ENCODE assay signal across 16 cellular contexts in genomic region chr6:4780360-4780812, GRCh38. TPM values are rescaled to one million over a fixed set of nuclear protein-coding genes. Genes with fewer than 3 reads are reported as not detected.
DNase-seq lines count a peak whose midpoint lies in the region; ATAC-seq and TF ChIP-seq lines count a peak whose summit lies in the region.
"Had no signal": no experiment of that assay in that cellular context is flagged by ENCODE, and none has a peak within 500 bp of the region (broad histone marks: within the 10 kb centered on the region; RNA-seq: fewer than 3 reads in every experiment).

No MANE protein-coding gene starts in this region.

- H3K4me1 ChIP-seq in Panc1 (ENCODE audit: control insufficient read depth, insufficient read depth, low read length): peaks cover 32% of the 10 kb centered on the region

- in situ Hi-C loops in Panc1 (cut with HindIII; ENCODE audit: low pct_unique_long_range_greater_than_20kb, low sequenced_read_pairs): no loop called here

- peaks cover 65% of the 10 kb centered on the region for H3K4me1 Mint-ChIP-seq in activated naive CD4-positive, alpha-beta T cell treated with anti-CD3 and anti-CD28 coated beads for 36 hours (ENCODE audit: low read depth)
- peaks cover 23% of the 10 kb centered on the region for H3K4me1 Mint-ChIP-seq in type B pancreatic cell (ENCODE audit: unreplicated experiment)
- peaks cover 43% of the 10 kb centered on the region for H3K4me1 Mint-ChIP-seq in activated T-helper 1 cell treated with anti-CD3 and anti-CD28 coated beads, Interleukin-12 subunit alpha, Interleukin-12 subunit beta, Interleukin-2, Interleukin-4 antibody, amounts not matched to agents 30 ng/mL and 10 ng/mL and 1 ng/mL, durations not matched to agents 14 hours and 24 hours and 36 hours (ENCODE audit: low read depth)
- H3K4me1 Mint-ChIP-seq in stimulated activated naive CD8-positive, alpha-beta T cell treated with anti-CD3 and anti-CD28 coated beads, Interleukin-15, amount 100 ng/mL, for 72 hours: peaks cover 72% of the 10 kb centered on the region

- peaks cover 6% of the 10 kb centered on the region for H3K36me3 Mint-ChIP-seq in activated naive CD4-positive, alpha-beta T cell treated with anti-CD3 and anti-CD28 coated beads for 36 hours (ENCODE audit: low read depth)
- H3K36me3 Mint-ChIP-seq in activated naive CD4-positive, alpha-beta T cell treated with anti-CD3 and anti-CD28 coated beads, Interleukin-2, amount 50 U/mL, for 72 hours: peaks cover 8 to 33% of the 10 kb centered on the region in 2 donors
- peaks cover 29% of the 10 kb centered on the region for H3K36me3 Mint-ChIP-seq in type B pancreatic cell
- peaks cover 5% of the 10 kb centered on the region for H3K36me3 Mint-ChIP-seq in activated T-helper 1 cell treated with anti-CD3 and anti-CD28 coated beads, Interleukin-12 subunit alpha, Interleukin-12 subunit beta, Interleukin-2, Interleukin-4 antibody, amounts not matched to agents 30 ng/mL and 10 ng/mL and 1 ng/mL, durations not matched to agents 14 hours and 24 hours and 36 hours (ENCODE audit: low read depth)

- no peaks in the 10 kb centered on the region for H3K27me3 ChIP-seq in Panc1 (ENCODE audit: control insufficient read depth, insufficient read depth, low read length)
- H3K27me3 ChIP-seq: upper lobe of right lung had no signal

- CTCF ChIA-PET in activated naive CD4-positive, alpha-beta T cell treated with anti-CD3 and anti-CD28 coated beads for 36 hours (lab: Charles Lee): interaction anchor here (0.6 to 1.3 kb wide), 2 partner anchors 10 to 150 kb away, joined by 3 to 6 read pairs; no protein-coding TSS in a partner anchor
- CTCF ChIA-PET in Panc1 (lab: Charles Lee): interaction anchor here (0.7 to 0.8 kb wide), 2 partner anchors 162 to 479 kb away, joined by 3 read pairs; no protein-coding TSS in a partner anchor

- ATAC-seq in activated naive CD4-positive, alpha-beta T cell treated with anti-CD3 and anti-CD28 coated beads, Interleukin-2, amount 50 U/mL, for 72 hours: no peak
- ATAC-seq in Panc1: no peak
- ATAC-seq in stimulated activated naive CD8-positive, alpha-beta T cell treated with anti-CD3 and anti-CD28 coated beads, Interleukin-15, amount 100 ng/mL, for 72 hours: no peak
- ATAC-seq: activated CD4-positive, CD25-positive, alpha-beta regulatory T cell treated with anti-CD3 and anti-CD28 coated beads, Interleukin-2, amount 50 U/mL, for 24 hours; upper lobe of right lung had no signal

- H3K36me3 ChIP-seq in Panc1 (ENCODE audit: control insufficient read depth, insufficient read depth, low read length): no peaks in the 10 kb centered on the region; the same call in 1 of the 2 replicates
- H3K36me3 ChIP-seq: upper lobe of right lung had no signal

- no peak overlapping the region for H3K4me3 ChIP-seq in Panc1 (ENCODE audit: low read depth in 2 of 2, low read length in 2 of 2)
- H3K4me3 ChIP-seq: upper lobe of right lung had no signal

- H3K4me3 Mint-ChIP-seq in activated naive CD4-positive, alpha-beta T cell treated with anti-CD3 and anti-CD28 coated beads for 36 hours: no peak overlapping the region
- peak overlapping the region; percentile 62 for H3K4me3 Mint-ChIP-seq in type B pancreatic cell
- no peak overlapping the region for H3K4me3 Mint-ChIP-seq in activated T-helper 1 cell treated with anti-CD3 and anti-CD28 coated beads, Interleukin-12 subunit alpha, Interleukin-12 subunit beta, Interleukin-2, Interleukin-4 antibody, amounts not matched to agents 30 ng/mL and 10 ng/mL and 1 ng/mL, durations not matched to agents 14 hours and 24 hours and 36 hours
- H3K4me3 Mint-ChIP-seq in stimulated activated naive CD8-positive, alpha-beta T cell treated with anti-CD3 and anti-CD28 coated beads, Interleukin-15, amount 100 ng/mL, for 72 hours: peak overlapping the region in 1 of 2 donors; percentile 8
- H3K4me3 Mint-ChIP-seq: central memory CD8-positive, alpha-beta T cell had no signal

- H3K9me3 ChIP-seq in Panc1 (ENCODE audit: control insufficient read depth, insufficient read depth, low read depth, low read length): peaks cover 9% of the 10 kb centered on the region; the same call in 1 of the 2 replicates
- H3K9me3 ChIP-seq: upper lobe of right lung had no signal

- H3K9me3 Mint-ChIP-seq in activated naive CD4-positive, alpha-beta T cell treated with anti-CD3 and anti-CD28 coated beads for 36 hours: peaks cover 10% of the 10 kb centered on the region
- peaks cover 3 to 17% of the 10 kb centered on the region in 2 donors for H3K9me3 Mint-ChIP-seq in activated naive CD4-positive, alpha-beta T cell treated with anti-CD3 and anti-CD28 coated beads, Interleukin-2, amount 50 U/mL, for 72 hours
- peaks cover 18% of the 10 kb centered on the region for H3K9me3 Mint-ChIP-seq in type B pancreatic cell
- H3K9me3 Mint-ChIP-seq in activated T-helper 1 cell treated with anti-CD3 and anti-CD28 coated beads, Interleukin-12 subunit alpha, Interleukin-12 subunit beta, Interleukin-2, Interleukin-4 antibody, amounts not matched to agents 30 ng/mL and 10 ng/mL and 1 ng/mL, durations not matched to agents 14 hours and 24 hours and 36 hours: peaks cover 20% of the 10 kb centered on the region
- H3K9me3 Mint-ChIP-seq in stimulated activated naive CD8-positive, alpha-beta T cell treated with anti-CD3 and anti-CD28 coated beads, Interleukin-15, amount 100 ng/mL, for 72 hours: peaks cover 12 to 21% of the 10 kb centered on the region in 2 donors
- H3K9me3 Mint-ChIP-seq: central memory CD8-positive, alpha-beta T cell had no signal

- DNase-seq in activated naive CD4-positive, alpha-beta T cell treated with anti-CD3 and anti-CD28 coated beads for 36 hours: peak; percentile 12
- DNase-seq in activated naive CD4-positive, alpha-beta T cell treated with anti-CD3 and anti-CD28 coated beads, Interleukin-2, amount 50 U/mL, for 72 hours (ENCODE audit: low spot score in 2 of 2): no peak
- no peak for DNase-seq in Panc1 (ENCODE audit: low read depth, low spot score)
- peak; percentile 13 for DNase-seq in fibroblast of gingiva (ENCODE audit: low read depth)
- no peak for DNase-seq in type B pancreatic cell (ENCODE audit: extremely low spot score, unreplicated experiment)
- no peak for DNase-seq in activated T-helper 1 cell treated with anti-CD3 and anti-CD28 coated beads, Interleukin-12 subunit alpha, Interleukin-12 subunit beta, Interleukin-2, Interleukin-4 antibody, amounts not matched to agents 30 ng/mL and 10 ng/mL and 1 ng/mL, durations not matched to agents 14 hours and 24 hours and 36 hours (ENCODE audit: low spot score)
- DNase-seq in NCI-H187 treated with DMSO at 0.1 percent for 48 hours (lab: John Stamatoyannopoulos, UW): no peak
- no peak for DNase-seq in stimulated activated naive CD8-positive, alpha-beta T cell treated with anti-CD3 and anti-CD28 coated beads, Interleukin-15, amount 100 ng/mL, for 72 hours
- DNase-seq: DMS79 treated with DMSO at 0.1 percent for 48 hours; NCI-H1105; NCI-H69; stimulated activated CD4-positive, alpha-beta T cell treated with anti-CD3 and anti-CD28 coated beads, Interleukin-12 subunit alpha, Interleukin-12 subunit beta, amount 100 ng/mL, for 4 hours; upper lobe of right lung had no signal

- no TSS peak for BruUV-seq in Panc1 (replicated peaks; lab: Mats Ljungman, UMichigan)

- no peaks in the 10 kb centered on the region for H3K27me3 Mint-ChIP-seq in activated naive CD4-positive, alpha-beta T cell treated with anti-CD3 and anti-CD28 coated beads for 36 hours (ENCODE audit: low read depth)
- no peaks in the 10 kb centered on the region for H3K27me3 Mint-ChIP-seq in type B pancreatic cell
- no peaks in the 10 kb centered on the region for H3K27me3 Mint-ChIP-seq in activated T-helper 1 cell treated with anti-CD3 and anti-CD28 coated beads, Interleukin-12 subunit alpha, Interleukin-12 subunit beta, Interleukin-2, Interleukin-4 antibody, amounts not matched to agents 30 ng/mL and 10 ng/mL and 1 ng/mL, durations not matched to agents 14 hours and 24 hours and 36 hours (ENCODE audit: insufficient read depth)
- H3K27me3 Mint-ChIP-seq in stimulated activated naive CD8-positive, alpha-beta T cell treated with anti-CD3 and anti-CD28 coated beads, Interleukin-15, amount 100 ng/mL, for 72 hours: no peaks in the 10 kb centered on the region
- H3K27me3 Mint-ChIP-seq: central memory CD8-positive, alpha-beta T cell had no signal

- POLR2A ChIA-PET in Panc1 (lab: Charles Lee): interaction anchor here (0.7 kb wide), 1 partner anchor 1532 kb away, joined by 5 read pairs; no protein-coding TSS in a partner anchor

- H3K27ac ChIP-seq in Panc1 (ENCODE audit: low read length): peak overlapping the region; percentile 32; the same call in 1 of the 2 replicates
- H3K27ac ChIP-seq: upper lobe of right lung had no signal

- H3K27ac Mint-ChIP-seq in activated naive CD4-positive, alpha-beta T cell treated with anti-CD3 and anti-CD28 coated beads for 36 hours: no peak overlapping the region
- no peak overlapping the region for H3K27ac Mint-ChIP-seq in activated naive CD4-positive, alpha-beta T cell treated with anti-CD3 and anti-CD28 coated beads, Interleukin-2, amount 50 U/mL, for 72 hours
- peak overlapping the region; percentile 70 for H3K27ac Mint-ChIP-seq in type B pancreatic cell
- H3K27ac Mint-ChIP-seq in activated T-helper 1 cell treated with anti-CD3 and anti-CD28 coated beads, Interleukin-12 subunit alpha, Interleukin-12 subunit beta, Interleukin-2, Interleukin-4 antibody, amounts not matched to agents 30 ng/mL and 10 ng/mL and 1 ng/mL, durations not matched to agents 14 hours and 24 hours and 36 hours: no peak overlapping the region
- H3K27ac Mint-ChIP-seq in stimulated activated naive CD8-positive, alpha-beta T cell treated with anti-CD3 and anti-CD28 coated beads, Interleukin-15, amount 100 ng/mL, for 72 hours: no peak overlapping the region
- H3K27ac Mint-ChIP-seq: activated T-helper 2 cell treated with anti-CD3 and anti-CD28 coated beads, Interferon-gamma antibody, Interleukin-2, Interleukin-4, amounts not matched to agents 10 μg/mL and 5 μg/mL and 100 μg/mL, durations not matched to agents 14 hours and 24 hours and 36 hours had no signal

- intact Hi-C loops in activated naive CD4-positive, alpha-beta T cell treated with anti-CD3 and anti-CD28 coated beads for 36 hours (cut with micrococcal nuclease): no loop called here
- intact Hi-C loops in Panc1 (cut with micrococcal nuclease; ENCODE audit: unreplicated experiment): no loop called here
- intact Hi-C loops in activated T-helper 1 cell treated with anti-CD3 and anti-CD28 coated beads, Interleukin-12 subunit alpha, Interleukin-12 subunit beta, Interleukin-2, Interleukin-4 antibody, amounts not matched to agents 30 ng/mL and 10 ng/mL and 1 ng/mL, durations not matched to agents 14 hours and 24 hours and 36 hours (cut with micrococcal nuclease): no loop called here

- TF ChIP-seq CTCF in Panc1 (IDR thresholded peaks at IDR 0.05): no peak
- TF ChIP-seq CTCF in type B pancreatic cell (conservative IDR thresholded peaks at IDR 0.05): no peak

RNA-seq across cellular contexts. Expression of gene CDYL, which starts 4.2 kb away (rescaled TPM):
- total RNA-seq in activated naive CD4-positive, alpha-beta T cell treated with anti-CD3 and anti-CD28 coated beads for 36 hours: 10 to 100 TPM; 23.8 to 24.3 TPM
- 10 to 100 TPM; 24.0 to 29.6 TPM for total RNA-seq in activated naive CD4-positive, alpha-beta T cell treated with anti-CD3 and anti-CD28 coated beads, Interleukin-2, amount 50 U/mL, for 72 hours
- total RNA-seq in Panc1 (2021; ENCODE audit: unreplicated experiment) (61.4 TPM), type B pancreatic cell (ENCODE audit: low replicate concordance) (74.1 and 82.2 TPM in 2 replicates)
- polyA plus RNA-seq in Panc1 (2012; ENCODE audit: insufficient read length): 22.4 TPM
- total RNA-seq in activated T-helper 1 cell treated with anti-CD3 and anti-CD28 coated beads, Interleukin-12 subunit alpha, Interleukin-12 subunit beta, Interleukin-2, Interleukin-4 antibody, amounts not matched to agents 30 ng/mL and 10 ng/mL and 1 ng/mL, durations not matched to agents 14 hours and 24 hours and 36 hours: 26.8 and 29.5 TPM in 2 replicates

Comparison
In these comparisons a context has a peak if more than half of its experiments do, and no peak if none do; other contexts are left out.
1. DNase-seq: peak in activated naive CD4-positive, alpha-beta T cell treated with anti-CD3 and anti-CD28 coated beads for 36 hours (single experiment) and fibroblast of gingiva (single experiment); none in activated naive CD4-positive, alpha-beta T cell treated with anti-CD3 and anti-CD28 coated beads, Interleukin-2, amount 50 U/mL, for 72 hours (0 of 2), Panc1 (single experiment), type B pancreatic cell (single experiment), activated T-helper 1 cell treated with anti-CD3 and anti-CD28 coated beads, Interleukin-12 subunit alpha, Interleukin-12 subunit beta, Interleukin-2, Interleukin-4 antibody, amounts not matched to agents 30 ng/mL and 10 ng/mL and 1 ng/mL, durations not matched to agents 14 hours and 24 hours and 36 hours (single experiment), NCI-H187 treated with DMSO at 0.1 percent for 48 hours (single experiment) and stimulated activated naive CD8-positive, alpha-beta T cell treated with anti-CD3 and anti-CD28 coated beads, Interleukin-15, amount 100 ng/mL, for 72 hours (0 of 2).